10 cellular contexts compared by ENCODE assay signal in genomic region chr2:237427807-237428506, GRCh38. TPM values are rescaled to one million over a fixed set of nuclear protein-coding genes. Genes with fewer than 3 reads are reported as not detected.
A peak's percentile ranks its signal among the peaks of the same experiment; 100 is the strongest.
DNase-seq lines count a peak whose midpoint lies in the region; ATAC-seq and TF ChIP-seq lines count a peak whose summit lies in the region.
"Had no signal": no experiment of that assay in that cellular context is flagged by ENCODE, and none has a peak within 500 bp of the region (broad histone marks: within the 10 kb centered on the region; RNA-seq: fewer than 3 reads in every experiment).

No MANE protein-coding gene starts in this region.

- no peak overlapping the region for H3K9ac ChIP-seq in mesenchymal stem cell (ENCODE audit: low read length)

- no peak overlapping the region for H3K4me2 ChIP-seq in mesenchymal stem cell (ENCODE audit: low read length, poor library complexity, severe bottlenecking)

- peak overlapping the region in 1 of 2 experiments; percentile 18 for H3K4ac ChIP-seq in mesenchymal stem cell (ENCODE audit: low read depth in 1 of 2, low read length in 2 of 2)

- H2BK12ac ChIP-seq in mesenchymal stem cell (ENCODE audit: low read length in 2 of 2), result peak overlapping the region; percentile 59 to 76

- peak overlapping the region; percentile 27 for H4K8ac ChIP-seq in mesenchymal stem cell (ENCODE audit: low read length)

- CTCF ChIA-PET in HEK293T (lab: Yijun Ruan, JAX), result no interaction called here

- H3K36me3 Mint-ChIP-seq in stimulated activated naive CD8-positive, alpha-beta T cell treated with anti-CD3 and anti-CD28 coated beads, Interleukin-15, Interleukin-2, amounts not matched to agents 100 ng/mL and 50 ng/mL, for 24 hours (ENCODE audit: low read depth), result peaks cover 43% of the 10 kb centered on the region

- peaks cover 86% of the 10 kb centered on the region for H3K4me1 Mint-ChIP-seq in stimulated activated naive CD8-positive, alpha-beta T cell treated with anti-CD3 and anti-CD28 coated beads, Interleukin-15, Interleukin-2, amounts not matched to agents 100 ng/mL and 50 ng/mL, for 24 hours (ENCODE audit: low read depth)

- no peaks in the 10 kb centered on the region for H3K9me3 ChIP-seq in mesenchymal stem cell (ENCODE audit: control insufficient read depth, low read length)

- H3K36me3 ChIP-seq in mesenchymal stem cell (ENCODE audit: control insufficient read depth in 1 of 2, insufficient read depth in 2 of 2, low read depth in 1 of 2, low read length in 2 of 2), result no peaks in the 10 kb centered on the region

- peak overlapping the region; percentile 69 for H3K4me3 Mint-ChIP-seq in stimulated activated naive CD8-positive, alpha-beta T cell treated with anti-CD3 and anti-CD28 coated beads, Interleukin-15, Interleukin-2, amounts not matched to agents 100 ng/mL and 50 ng/mL, for 24 hours

- H2AFZ ChIP-seq in mesenchymal stem cell (ENCODE audit: low read depth, low read length), result no peak overlapping the region

- H3K27me3 Mint-ChIP-seq in stimulated activated naive CD8-positive, alpha-beta T cell treated with anti-CD3 and anti-CD28 coated beads, Interleukin-15, Interleukin-2, amounts not matched to agents 100 ng/mL and 50 ng/mL, for 24 hours, result no peaks in the 10 kb centered on the region

- H3K4me3 ChIP-seq in mesenchymal stem cell (ENCODE audit: insufficient read depth in 1 of 2, low read depth in 1 of 2, low read length in 2 of 2), result no peak overlapping the region

- peak overlapping the region in 1 of 2 experiments; percentile 66 for H3K14ac ChIP-seq in mesenchymal stem cell (ENCODE audit: low read length in 2 of 2)

- POLR2A ChIA-PET in HEK293T (lab: Yijun Ruan, JAX), result no interaction called here

- no peak overlapping the region for H2BK5ac ChIP-seq in mesenchymal stem cell (ENCODE audit: low read depth, low read length, poor library complexity, severe bottlenecking)

- H3K27ac Mint-ChIP-seq in stimulated activated naive CD8-positive, alpha-beta T cell treated with anti-CD3 and anti-CD28 coated beads, Interleukin-15, Interleukin-2, amounts not matched to agents 100 ng/mL and 50 ng/mL, for 24 hours, result peak overlapping the region; percentile 95

- peak overlapping the region; percentile 30 to 63 for H3K18ac ChIP-seq in mesenchymal stem cell (ENCODE audit: low read depth in 1 of 2, low read length in 2 of 2)

- no peak overlapping the region for H2BK15ac ChIP-seq in mesenchymal stem cell (ENCODE audit: low read depth, poor library complexity, severe bottlenecking)

- no peaks in the 10 kb centered on the region for H3K27me3 ChIP-seq in mesenchymal stem cell (ENCODE audit: control insufficient read depth in 1 of 2, insufficient read depth in 1 of 2, low read length in 2 of 2)

- no peak for TF ChIP-seq CTCF in GM10266 (IDR thresholded peaks at IDR 0.05; ENCODE audit: control insufficient read depth, insufficient read depth, low read depth, missing control alignments)

- H4K91ac ChIP-seq in mesenchymal stem cell (ENCODE audit: low read length), result peak overlapping the region; percentile 73

- H3K9me3 Mint-ChIP-seq in stimulated activated naive CD8-positive, alpha-beta T cell treated with anti-CD3 and anti-CD28 coated beads, Interleukin-15, Interleukin-2, amounts not matched to agents 100 ng/mL and 50 ng/mL, for 24 hours, result no peaks in the 10 kb centered on the region

- H3K4me1 ChIP-seq in mesenchymal stem cell (ENCODE audit: control insufficient read depth, insufficient read depth, low read depth, low read length), result peaks cover 9% of the 10 kb centered on the region

- H3K79me1 ChIP-seq in mesenchymal stem cell (replicated peaks; ENCODE audit: low read length, poor library complexity, severe bottlenecking), result no peaks in the 10 kb centered on the region

- peak; percentile 76 for ATAC-seq in HG03378 (IDR thresholded peaks at IDR 0.05; ENCODE audit: unreplicated experiment)

- 99% methylated on average over 5 of the region's 5 CpGs for WGBS in mesenchymal stem cell

- H2AK5ac ChIP-seq in mesenchymal stem cell (ENCODE audit: low read length, severe bottlenecking), result no peak overlapping the region

- no peak overlapping the region for H3K27ac ChIP-seq in mesenchymal stem cell (ENCODE audit: low read length, poor library complexity, severe bottlenecking)
- H3K27ac ChIP-seq: VCaP had no signal

- H2BK120ac ChIP-seq in mesenchymal stem cell (ENCODE audit: low read depth, low read length), result no peak overlapping the region

- peak; percentile 73 for DNase-seq in activated CD8-positive, alpha-beta memory T cell treated with anti-CD3 and anti-CD28 coated beads, Interleukin-2, amount 50 U/mL, for 24 hours (ENCODE audit: extremely low read depth)
- DNase-seq in mesenchymal stem cell (no peak), NCI-H2227 (lab: John Stamatoyannopoulos, UW; ENCODE audit: unreplicated experiment) (no peak), HEK293T (ENCODE audit: extremely low spot score) (no peak), GM10266 (ENCODE audit: extremely low spot score) (no peak), Kasumi-1 (lab: John Stamatoyannopoulos, UW) (no peak)
- DNase-seq: NCI-H524 had no signal

- H3K23ac ChIP-seq in mesenchymal stem cell (ENCODE audit: low read length in 2 of 2), result no peak overlapping the region

TF ChIP-seq in HEK293T, 16 proteins besides CTCF, POLR2A, EP300 and RAD21:
- TF ChIP-seq BHLHE40 (IDR thresholded peaks at IDR 0.05; ENCODE audit: borderline replicate concordance) (no peak), ELF4 (IDR thresholded peaks at IDR 0.05) (no peak), ZNF384 (IDR thresholded peaks at IDR 0.05) (no peak), FOXM1 (IDR thresholded peaks at IDR 0.05; ENCODE audit: borderline replicate concordance) (no peak), SP1 (IDR thresholded peaks at IDR 0.05) (no peak), LEF1 (IDR thresholded peaks at IDR 0.05; ENCODE audit: borderline replicate concordance) (no peak), PKNOX1 (IDR thresholded peaks at IDR 0.05) (no peak), ARNT (IDR thresholded peaks at IDR 0.05) (no peak), FOXA1 (IDR thresholded peaks at IDR 0.05) (no peak), HDGF (IDR thresholded peaks at IDR 0.05; ENCODE audit: borderline replicate concordance) (no peak), FOXK2 (IDR thresholded peaks at IDR 0.05) (no peak), CTBP1 (IDR thresholded peaks at IDR 0.05; ENCODE audit: borderline replicate concordance) (no peak), TARDBP (IDR thresholded peaks at IDR 0.05) (no peak), NFRKB (IDR thresholded peaks at IDR 0.05) (no peak), L3MBTL2 (conservative IDR thresholded peaks at IDR 0.05) (no peak), SUZ12 (IDR thresholded peaks at IDR 0.05) (no peak)

RNA-seq across cellular contexts. Expression of gene COL6A3, which starts 14.0 kb away (rescaled TPM):
- polyA plus RNA-seq in mesenchymal stem cell (2013, experiment 1 of 2), result 173 TPM
- 153 TPM for polyA plus RNA-seq in mesenchymal stem cell (2013, experiment 2 of 2)

RNA-seq across cellular contexts. Expression of gene MLPH, which starts 59.1 kb away (rescaled TPM):
- polyA plus RNA-seq in mesenchymal stem cell (2013, experiment 1 of 2), result 93.7 TPM
- 85.6 TPM for polyA plus RNA-seq in mesenchymal stem cell (2013, experiment 2 of 2)
